Comparison of ENCODE assay signal across 21 cellular contexts in genomic region chr6:28766426-28766825, GRCh38.
DNase-seq lines count a peak whose midpoint lies in the region; ATAC-seq, FAIRE-seq and TF ChIP-seq lines count a peak whose summit lies in the region.
"Had no signal": no experiment of that assay in that cellular context is flagged by ENCODE, and none has a peak within 500 bp of the region (broad histone marks: within the 10 kb centered on the region; RNA-seq: fewer than 3 reads in every experiment).

No MANE protein-coding gene starts in this region.

- H3K9me1 ChIP-seq in K562 (ENCODE audit: control insufficient read depth, insufficient read depth, low read length): no peaks in the 10 kb centered on the region

- H4K20me1 ChIP-seq in K562 (replicated peaks; ENCODE audit: control insufficient read depth, insufficient read depth, low read length): no peaks in the 10 kb centered on the region

- BruUV-seq in K562 (replicated peaks; lab: Mats Ljungman, UMichigan): no TSS peak

- ATAC-seq in K562 (no peak), GM19452 (IDR thresholded peaks at IDR 0.05; ENCODE audit: unreplicated experiment) (no peak)
- ATAC-seq: GM12878, T-cell had no signal

- H3K36me3 ChIP-seq in HUES6 (ENCODE audit: control insufficient read depth, insufficient read depth, low read length) (no peaks in the 10 kb centered on the region; the same call in 1 of the 2 replicates), K562 (ENCODE audit: control insufficient read depth, insufficient read depth, low read length) (no peaks in the 10 kb centered on the region), iPS-20b (ENCODE audit: insufficient read depth, low read depth, low read length) (no peaks in the 10 kb centered on the region), testis (ENCODE audit: low read depth, missing control alignments) (no peaks in the 10 kb centered on the region), H7 (replicated peaks; ENCODE audit: control insufficient read depth, insufficient read depth, low read length) (no peaks in the 10 kb centered on the region)
- H3K36me3 ChIP-seq: SJCRH30 had no signal

- no peak for TF ChIP-seq EP300 in K562 (IDR thresholded peaks at IDR 0.05; ENCODE audit: low read length)

- 35% methylated on average over 5 of the region's 5 CpGs for WGBS in K562 (ENCODE audit: insufficient coverage, low coverage, missing lambda C conversion rate)
- WGBS in testis, 2 donors: 7 to 16% methylated on average over 5 of the region's 5 CpGs

- TF ChIP-seq POLR2A in K562 (conservative IDR thresholded peaks at IDR 0.05) (no peak), testis (IDR thresholded peaks at IDR 0.05) (no peak)

- no peaks in the 10 kb centered on the region for H3K79me2 ChIP-seq in K562 (ENCODE audit: control insufficient read depth, insufficient read depth, low read length)

- DNase-seq in ELF-1 (ENCODE audit: low read depth, low spot score): peak; percentile 67
- DNase-seq in K562 (ENCODE audit: extremely low read depth in 1 of 4, low spot score in 3 of 4): no peak
- DNase-seq in testis: no peak
- no peak for DNase-seq in H7
- DNase-seq: CD4-positive, CD25-positive, alpha-beta regulatory T cell; DMS79 treated with DMSO at 0.1 percent for 48 hours; GM23248; KBM-7; NCI-H1092; NCI-H1436; NCI-H1930; NCI-H345; NCI-H524; SJCRH30; T-cell had no signal

- H3K9me3 ChIP-seq in HUES6 (ENCODE audit: control insufficient read depth, insufficient read depth, low read depth, low read length) (no peaks in the 10 kb centered on the region), K562 (replicated peaks; ENCODE audit: control insufficient read depth, insufficient read depth, low read depth, low read length) (no peaks in the 10 kb centered on the region), iPS-20b (ENCODE audit: insufficient read depth, low read depth, low read length) (peaks cover 5% of the 10 kb centered on the region; the same call in 1 of the 2 replicates), testis (no peaks in the 10 kb centered on the region)
- H3K9me3 ChIP-seq: SJCRH30 had no signal

- H3K9ac ChIP-seq in HUES6 (ENCODE audit: low read length) (no peak overlapping the region), K562 (ENCODE audit: insufficient read depth in 1 of 2, low read depth in 2 of 2, low read length in 2 of 2) (no peak overlapping the region), iPS-20b (ENCODE audit: low read depth, low read length) (no peak overlapping the region)
- H3K9ac ChIP-seq: GM23248 had no signal

- TF ChIP-seq RAD21 in K562 (CRISPR knock-in tag; conservative IDR thresholded peaks at IDR 0.05 in 1 of 2, IDR thresholded peaks at IDR 0.05 in 1 of 2): no peak

- in situ Hi-C loops in K562 (cut with MboI): no loop called here

- no peak for FAIRE-seq in K562 (lab: Jason Lieb, UNC)
- FAIRE-seq: A204.1, GM12878, RCC 7860 had no signal

- peaks cover 46% of the 10 kb centered on the region for H3K4me1 ChIP-seq in HUES6 (ENCODE audit: control insufficient read depth, insufficient read depth, low read length)
- peaks cover 7 to 17% of the 10 kb centered on the region in 2 experiments; a peak in 3 of 5 replicates for H3K4me1 ChIP-seq in K562 (replicated peaks in 1 of 2; ENCODE audit: control insufficient read depth in 2 of 2, insufficient read depth in 2 of 2, low read length in 2 of 2)
- peaks cover 19% of the 10 kb centered on the region; the same call in 1 of the 2 replicates for H3K4me1 ChIP-seq in iPS-20b (ENCODE audit: insufficient read depth, low read length)
- H3K4me1 ChIP-seq in testis: no peaks in the 10 kb centered on the region
- H3K4me1 ChIP-seq: SJCRH30 had no signal

- H3K4me2 ChIP-seq in K562 (ENCODE audit: insufficient read depth, low read length): no peak overlapping the region

- TF ChIP-seq CTCF in K562 (IDR thresholded peaks at IDR 0.05 in 2 of 3, conservative IDR thresholded peaks at IDR 0.05 in 1 of 3; ENCODE audit: insufficient read depth in 2 of 3, low read depth in 1 of 3, low read length in 3 of 3) (no peak), testis (IDR thresholded peaks at IDR 0.05) (no peak)

- peak overlapping the region; percentile 83 for H3K4me3 ChIP-seq in HUES6 (ENCODE audit: low read depth, low read length)
- H3K4me3 ChIP-seq in K562: no peak overlapping the region
- H3K4me3 ChIP-seq in iPS-20b (ENCODE audit: low read length): peak overlapping the region; percentile 56; the same call in 1 of the 2 replicates
- H3K4me3 ChIP-seq in testis: no peak overlapping the region
- H3K4me3 ChIP-seq in H7 (ENCODE audit: insufficient read depth, low read depth, low read length): no peak overlapping the region
- H3K4me3 ChIP-seq: GM12878, GM23248, SJCRH30 had no signal

- no peak overlapping the region for H3K27ac ChIP-seq in HUES6 (ENCODE audit: low read depth, low read length)
- H3K27ac ChIP-seq in K562 (ENCODE audit: extremely low read depth, low read depth, low read length): no peak overlapping the region
- H3K27ac ChIP-seq in iPS-20b (ENCODE audit: low read length): no peak overlapping the region
- no peak overlapping the region for H3K27ac ChIP-seq in testis
- H3K27ac ChIP-seq: GM23248, SJCRH30 had no signal

- H2AFZ ChIP-seq in K562 (ENCODE audit: low read depth, low read length): no peak overlapping the region
- H2AFZ ChIP-seq: GM23248 had no signal

- POLR2A ChIA-PET in K562 (lab: Yijun Ruan, JAX): interaction anchor here (0.7 to 1.2 kb wide), 4 partner anchors 8 to 71 kb away, joined by 3 to 5 read pairs (median 4); no protein-coding TSS in a partner anchor

- peaks cover 95% of the 10 kb centered on the region for H3K27me3 ChIP-seq in HUES6 (ENCODE audit: control insufficient read depth, insufficient read depth, low read length)
- H3K27me3 ChIP-seq in K562 (ENCODE audit: control insufficient read depth in 2 of 2, insufficient read depth in 2 of 2, low read length in 2 of 2): no peaks in the 10 kb centered on the region
- peaks cover 100% of the 10 kb centered on the region for H3K27me3 ChIP-seq in iPS-20b (ENCODE audit: insufficient read depth, low read length)
- H3K27me3 ChIP-seq in testis: no peaks in the 10 kb centered on the region
- peaks cover 92% of the 10 kb centered on the region for H3K27me3 ChIP-seq in H7 (ENCODE audit: control insufficient read depth, insufficient read depth, low read length)
- H3K27me3 ChIP-seq: SJCRH30 had no signal

- intact Hi-C loops in K562 (cut with micrococcal nuclease): no loop called here
- intact Hi-C loops in testis (cut with DNase I; ENCODE audit: low total_unique reads): no loop called here

- CTCF ChIA-PET in K562 (lab: Yijun Ruan, JAX; ENCODE audit: low intra/inter-chr PET ratio): no interaction called here

TF ChIP-seq in K562, 482 proteins besides CTCF, POLR2A, EP300 and RAD21:
- TF ChIP-seq TBL1XR1 (IDR thresholded peaks at IDR 0.05; ENCODE audit: low read length in 2 of 2) (no peak), ZNF76 (CRISPR knock-in tag; IDR thresholded peaks at IDR 0.05; ENCODE audit: borderline replicate concordance) (no peak), KAT2B (IDR thresholded peaks at IDR 0.05; ENCODE audit: low read depth, low read length) (no peak), HNRNPLL (IDR thresholded peaks at IDR 0.05; ENCODE audit: low read depth, low read length, poor library complexity, severe bottlenecking) (no peak), ID3 (CRISPR knock-in tag; IDR thresholded peaks at IDR 0.05) (no peak), ID3 (tag; IDR thresholded peaks at IDR 0.05) (no peak), SIX5 (IDR thresholded peaks at IDR 0.05; ENCODE audit: borderline replicate concordance in 1 of 2, insufficient read depth in 1 of 2, low read depth in 1 of 2, low read length in 2 of 2) (no peak), MTA2 (IDR thresholded peaks at IDR 0.05; ENCODE audit: low read depth) (no peak), SOX6 (IDR thresholded peaks at IDR 0.05) (peak; percentile 42; the same call in 1 of the 2 replicates), ZSCAN32 (CRISPR knock-in tag; IDR thresholded peaks at IDR 0.05) (no peak), ZNF253 (CRISPR knock-in tag; conservative IDR thresholded peaks at IDR 0.05) (no peak)
- TF ChIP-seq, protein P1, sequence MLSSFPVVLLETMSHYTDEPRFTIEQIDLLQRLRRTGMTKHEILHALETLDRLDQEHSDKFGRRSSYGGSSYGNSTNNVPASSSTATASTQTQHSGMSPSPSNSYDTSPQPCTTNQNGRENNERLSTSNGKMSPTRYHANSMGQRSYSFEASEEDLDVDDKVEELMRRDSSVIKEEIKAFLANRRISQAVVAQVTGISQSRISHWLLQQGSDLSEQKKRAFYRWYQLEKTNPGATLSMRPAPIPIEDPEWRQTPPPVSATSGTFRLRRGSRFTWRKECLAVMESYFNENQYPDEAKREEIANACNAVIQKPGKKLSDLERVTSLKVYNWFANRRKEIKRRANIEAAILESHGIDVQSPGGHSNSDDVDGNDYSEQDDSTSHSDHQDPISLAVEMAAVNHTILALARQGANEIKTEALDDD (IDR thresholded peaks at IDR 0.05): peak; percentile 48; the same call in 1 of the 2 replicates
TF ChIP-seq in K562: peak in this region for 2.

Comparison
In these comparisons a context has a peak if more than half of its experiments do, and no peak if none do; other contexts are left out.
1. H3K4me3 ChIP-seq: peak in HUES6 (single experiment) and iPS-20b (single experiment); none in K562 (single experiment), testis (0 of 2) and H7 (single experiment).